ENCODE assay signal across 8 cellular contexts in genomic region chr17:78734841-78735641, GRCh38. TPM values are rescaled to one million over a fixed set of nuclear protein-coding genes. Genes with fewer than 3 reads are reported as not detected.
DNase-seq lines count a peak whose midpoint lies in the region; ATAC-seq and TF ChIP-seq lines count a peak whose summit lies in the region.

No MANE protein-coding gene starts in this region.

- intact Hi-C loops in esophagus muscularis mucosa (cut with DNase I) = no loop called here

- no peaks in the 10 kb centered on the region for H3K36me3 ChIP-seq in esophagus muscularis mucosa

- no peak for TF ChIP-seq CTCF in esophagus muscularis mucosa (IDR thresholded peaks at IDR 0.05)

- WGBS in esophagus muscularis mucosa = 79% methylated on average over 16 of the region's 16 CpGs

- no peaks in the 10 kb centered on the region for H3K9me3 ChIP-seq in esophagus muscularis mucosa

- no peaks in the 10 kb centered on the region for H3K27me3 ChIP-seq in esophagus muscularis mucosa

- H3K27ac ChIP-seq in esophagus muscularis mucosa (replicated peaks in 1 of 4) (peak overlapping the region; percentile 13 to 75 (median 60)), skin epidermis (peak overlapping the region in 19 of 21 experiments; percentile 16 to 91 (median 82))

- TF ChIP-seq POLR2A in GM18505 (IDR thresholded peaks at IDR 0.05; ENCODE audit: borderline replicate concordance, extremely low read depth, insufficient read depth, insufficient read length) (peak; percentile 46), esophagus muscularis mucosa (IDR thresholded peaks at IDR 0.05; ENCODE audit: low read depth) (no peak)

- DNase-seq in RPMI8226 (peak; percentile 54), esophagus muscularis mucosa (ENCODE audit: extremely low spot score) (no peak), iPS-NIHi7 (ENCODE audit: extremely low spot score) (no peak), HCEC 1CT (no peak)

- peaks cover 47 to 62% (median 53%) of the 10 kb centered on the region in 4 donors for H3K4me1 ChIP-seq in esophagus muscularis mucosa

- ATAC-seq in GM18505 (IDR thresholded peaks at IDR 0.05; ENCODE audit: unreplicated experiment) (no peak), HG02642 (IDR thresholded peaks at IDR 0.05; ENCODE audit: poor library complexity, unreplicated experiment) (no peak), HG03039 (IDR thresholded peaks at IDR 0.05; ENCODE audit: unreplicated experiment) (no peak)

- H3K4me3 ChIP-seq in esophagus muscularis mucosa = peak overlapping the region in 3 of 4 donors; percentile 42 to 61 (median 51)
- peak overlapping the region; percentile 40 to 59 (median 50) for H3K4me3 ChIP-seq in skin epidermis

- TF ChIP-seq EP300 in esophagus muscularis mucosa (IDR thresholded peaks at IDR 0.05) = no peak

RNA-seq across cellular contexts. Expression of gene CYTH1, which starts 47.0 kb away (rescaled TPM):
- 10 to 100 TPM; 25.7 to 39.4 (median 35.7) TPM for total RNA-seq in esophagus muscularis mucosa
